In genomic region chr2:96866986-96867755, GRCh38 we compare ENCODE assay signal across 2 cellular contexts.
TF ChIP-seq lines count a peak whose summit lies in the region.

No MANE protein-coding gene starts in this region.

TF ChIP-seq in SK-N-SH, 30 proteins besides CTCF, POLR2A, EP300 and RAD21:
- TF ChIP-seq USF2 (IDR thresholded peaks at IDR 0.05; ENCODE audit: borderline replicate concordance, low read depth, low read length) (no peak), TEAD4 (IDR thresholded peaks at IDR 0.05; ENCODE audit: borderline replicate concordance, insufficient read depth) (no peak), RXRA (IDR thresholded peaks at IDR 0.05; ENCODE audit: borderline replicate concordance, low read depth) (no peak), FOXJ3 (CRISPR knock-in tag; IDR thresholded peaks at IDR 0.05) (no peak), YY1 (IDR thresholded peaks at IDR 0.05; ENCODE audit: low read depth) (no peak), GATA2 (CRISPR knock-in tag; IDR thresholded peaks at IDR 0.05) (no peak), MXI1 (IDR thresholded peaks at IDR 0.05; ENCODE audit: low read depth, low read length) (no peak), TAF1 (IDR thresholded peaks at IDR 0.05; ENCODE audit: borderline replicate concordance, low read depth, low read length) (no peak), JUND (IDR thresholded peaks at IDR 0.05) (no peak), NRF1 (IDR thresholded peaks at IDR 0.05; ENCODE audit: low read depth, low read length) (no peak), ELF1 (IDR thresholded peaks at IDR 0.05) (no peak), CHD2 (IDR thresholded peaks at IDR 0.05; ENCODE audit: low read length, partially characterized antibody) (no peak), SIN3A (IDR thresholded peaks at IDR 0.05; ENCODE audit: borderline replicate concordance, low read depth, low read length) (no peak), USF1 (IDR thresholded peaks at IDR 0.05; ENCODE audit: borderline replicate concordance, low read depth) (no peak)

TF ChIP-seq in SK-N-SH treated with all-trans-retinoic acid at 6 μM for 48 hours, 23 proteins besides CTCF, POLR2A, EP300 and RAD21:
- no peak for TF ChIP-seq PPARA (CRISPR knock-in tag; IDR thresholded peaks at IDR 0.05; ENCODE audit: borderline replicate concordance)
- no peak for TF ChIP-seq TCF4 (CRISPR knock-in tag; IDR thresholded peaks at IDR 0.05; ENCODE audit: borderline replicate concordance)
- no peak for TF ChIP-seq RARB (CRISPR knock-in tag; IDR thresholded peaks at IDR 0.05)
- TF ChIP-seq ZNF8 (CRISPR knock-in tag; IDR thresholded peaks at IDR 0.05) = no peak
- TF ChIP-seq POU6F1 (CRISPR knock-in tag; IDR thresholded peaks at IDR 0.05; ENCODE audit: borderline replicate concordance, low read depth) = no peak
- TF ChIP-seq BACH2 (CRISPR knock-in tag; IDR thresholded peaks at IDR 0.05; ENCODE audit: borderline replicate concordance) = no peak
- no peak for TF ChIP-seq ZNF70 (CRISPR knock-in tag; IDR thresholded peaks at IDR 0.05)
- no peak for TF ChIP-seq ZFP30 (CRISPR knock-in tag; IDR thresholded peaks at IDR 0.05)
- no peak for TF ChIP-seq PATZ1 (CRISPR knock-in tag; IDR thresholded peaks at IDR 0.05; ENCODE audit: borderline replicate concordance)
- no peak for TF ChIP-seq ZNF565 (CRISPR knock-in tag; conservative IDR thresholded peaks at IDR 0.05; ENCODE audit: low read depth)
- TF ChIP-seq GLIS3 (CRISPR knock-in tag; IDR thresholded peaks at IDR 0.05) = no peak
- TF ChIP-seq ZFP3 (CRISPR knock-in tag; IDR thresholded peaks at IDR 0.05) = no peak
- no peak for TF ChIP-seq SNAI2 (CRISPR knock-in tag; IDR thresholded peaks at IDR 0.05)
- no peak for TF ChIP-seq TSHZ2 (CRISPR knock-in tag; IDR thresholded peaks at IDR 0.05)
- TF ChIP-seq CREB5 (CRISPR knock-in tag; IDR thresholded peaks at IDR 0.05; ENCODE audit: low read depth) = no peak
- TF ChIP-seq ISL1 (CRISPR knock-in tag; IDR thresholded peaks at IDR 0.05) = no peak
- TF ChIP-seq ESRRG (CRISPR knock-in tag; IDR thresholded peaks at IDR 0.05) = no peak
- no peak for TF ChIP-seq CSDC2 (CRISPR knock-in tag; IDR thresholded peaks at IDR 0.05)
- no peak for TF ChIP-seq TOX (CRISPR knock-in tag; IDR thresholded peaks at IDR 0.05; ENCODE audit: borderline replicate concordance)
- TF ChIP-seq ARNTL (CRISPR knock-in tag; IDR thresholded peaks at IDR 0.05; ENCODE audit: borderline replicate concordance, low read depth) = no peak
TF ChIP-seq in SK-N-SH treated with all-trans-retinoic acid at 6 μM for 48 hours: peak in this region for 0.
